Comparison of ENCODE assay signal across 8 cellular contexts in genomic region chr4:123505077-123505456, GRCh38.
DNase-seq lines count a peak whose midpoint lies in the region; ATAC-seq and TF ChIP-seq lines count a peak whose summit lies in the region.

No MANE protein-coding gene starts in this region.

- no peak overlapping the region for H3K27ac Mint-ChIP-seq in activated naive CD4-positive, alpha-beta T cell treated with anti-CD3 and anti-CD28 coated beads, Interleukin-2, amount 10 ng/mL, durations not matched to agents 7 days and 5 days
- no peak overlapping the region for H3K27ac Mint-ChIP-seq in activated naive CD4-positive, alpha-beta T cell treated with anti-CD3 and anti-CD28 coated beads, Interleukin-2, amount 50 U/mL, for 72 hours

- peaks cover 8% of the 10 kb centered on the region for H3K4me1 Mint-ChIP-seq in activated naive CD4-positive, alpha-beta T cell treated with anti-CD3 and anti-CD28 coated beads, Interleukin-2, amount 10 ng/mL, durations not matched to agents 7 days and 5 days

- ATAC-seq in activated naive CD4-positive, alpha-beta T cell treated with anti-CD3 and anti-CD28 coated beads, Interleukin-2, amount 50 U/mL, for 72 hours: no peak
- ATAC-seq in HG03025 (IDR thresholded peaks at IDR 0.05; ENCODE audit: low FRiP score, unreplicated experiment) (no peak), GM21390 (IDR thresholded peaks at IDR 0.05; ENCODE audit: unreplicated experiment) (no peak)

- no peaks in the 10 kb centered on the region for H3K9me3 ChIP-seq in skeletal muscle satellite cell (replicated peaks; ENCODE audit: low read length)

- H3K4me3 Mint-ChIP-seq in activated naive CD4-positive, alpha-beta T cell treated with anti-CD3 and anti-CD28 coated beads, Interleukin-2, amount 10 ng/mL, durations not matched to agents 7 days and 5 days: peak overlapping the region; percentile 69

- CTCF ChIA-PET in activated naive CD4-positive, alpha-beta T cell treated with anti-CD3 and anti-CD28 coated beads, Interleukin-2, amount 10 ng/mL, durations not matched to agents 7 days and 5 days (lab: Charles Lee): no interaction called here

- peak overlapping the region; percentile 80 for H3K4me3 ChIP-seq in skeletal muscle satellite cell (ENCODE audit: low read length)

- H3K36me3 ChIP-seq in skeletal muscle satellite cell (ENCODE audit: insufficient read depth, low read length): no peaks in the 10 kb centered on the region

- peaks cover 44% of the 10 kb centered on the region for H3K27me3 Mint-ChIP-seq in activated naive CD4-positive, alpha-beta T cell treated with anti-CD3 and anti-CD28 coated beads, Interleukin-2, amount 10 ng/mL, durations not matched to agents 7 days and 5 days

- no peak for DNase-seq in activated naive CD4-positive, alpha-beta T cell treated with anti-CD3 and anti-CD28 coated beads, Interleukin-2, amount 10 ng/mL, durations not matched to agents 7 days and 5 days
- DNase-seq in activated naive CD4-positive, alpha-beta T cell treated with anti-CD3 and anti-CD28 coated beads, Interleukin-2, amount 50 U/mL, for 72 hours (ENCODE audit: low spot score in 2 of 2): no peak
- DNase-seq in hepatic stellate cell (ENCODE audit: low spot score) (peak; percentile 10), cerebellum (ENCODE audit: low spot score) (no peak)

- TF ChIP-seq CTCF in VCaP (conservative IDR thresholded peaks at IDR 0.05): no peak

- H3K9ac ChIP-seq in skeletal muscle satellite cell (ENCODE audit: low read depth, low read length): peak overlapping the region; percentile 81

- H3K36me3 Mint-ChIP-seq in activated naive CD4-positive, alpha-beta T cell treated with anti-CD3 and anti-CD28 coated beads, Interleukin-2, amount 10 ng/mL, durations not matched to agents 7 days and 5 days: no peaks in the 10 kb centered on the region
- peaks cover 0 to 19% of the 10 kb centered on the region in 2 donors for H3K36me3 Mint-ChIP-seq in activated naive CD4-positive, alpha-beta T cell treated with anti-CD3 and anti-CD28 coated beads, Interleukin-2, amount 50 U/mL, for 72 hours

- peak overlapping the region; percentile 85 for H3K4me2 ChIP-seq in skeletal muscle satellite cell (ENCODE audit: low read length)

- H3K4me1 ChIP-seq in skeletal muscle satellite cell (ENCODE audit: control insufficient read depth, insufficient read depth, low read length): peaks cover 12% of the 10 kb centered on the region

- H3K27ac ChIP-seq in VCaP: peak overlapping the region; percentile 81

- H3K9me3 Mint-ChIP-seq in activated naive CD4-positive, alpha-beta T cell treated with anti-CD3 and anti-CD28 coated beads, Interleukin-2, amount 10 ng/mL, durations not matched to agents 7 days and 5 days: no peaks in the 10 kb centered on the region
- peaks cover 0 to 15% of the 10 kb centered on the region in 2 donors for H3K9me3 Mint-ChIP-seq in activated naive CD4-positive, alpha-beta T cell treated with anti-CD3 and anti-CD28 coated beads, Interleukin-2, amount 50 U/mL, for 72 hours

- no peaks in the 10 kb centered on the region for H3K27me3 ChIP-seq in skeletal muscle satellite cell (ENCODE audit: control insufficient read depth, insufficient read depth, low read length)
